ENCODE assay signal across 12 cellular contexts in genomic region chr1:192936313-192937018, GRCh38.
DNase-seq lines count a peak whose midpoint lies in the region; ATAC-seq and TF ChIP-seq lines count a peak whose summit lies in the region.
"Had no signal": no experiment of that assay in that cellular context is flagged by ENCODE, and none has a peak within 500 bp of the region (broad histone marks: within the 10 kb centered on the region; RNA-seq: fewer than 3 reads in every experiment).

No MANE protein-coding gene starts in this region.

- H3K9me3 ChIP-seq in spleen: no peaks in the 10 kb centered on the region
- H3K9me3 ChIP-seq: thyroid gland had no signal

- H3K36me3 ChIP-seq in spleen: no peaks in the 10 kb centered on the region
- H3K36me3 ChIP-seq: thyroid gland had no signal

- H3K27me3 ChIP-seq in spleen (replicated peaks in 1 of 7): no peaks in the 10 kb centered on the region
- H3K27me3 ChIP-seq: thyroid gland had no signal

- peaks cover 3% of the 10 kb centered on the region for H3K9me3 Mint-ChIP-seq in activated CD4-positive, alpha-beta T cell treated with anti-CD3 and anti-CD28 coated beads, Interleukin-2, amount 10 ng/mL, durations not matched to agents 24 days and 14 days
- H3K9me3 Mint-ChIP-seq in activated naive CD8-positive, alpha-beta T cell (ENCODE audit: low read depth): no peaks in the 10 kb centered on the region

- ATAC-seq in HG03342 (IDR thresholded peaks at IDR 0.05; ENCODE audit: unreplicated experiment): peak; percentile 47

- H3K4me3 ChIP-seq in spleen (peak overlapping the region in 1 of 8 donors; percentile 55), lower leg skin (ENCODE audit: low read depth, poor library complexity, severe bottlenecking) (no peak overlapping the region)
- H3K4me3 ChIP-seq: thyroid gland had no signal

- H3K4me1 ChIP-seq in spleen: peaks cover 0 to 17% (median 5%) of the 10 kb centered on the region in 6 donors
- H3K4me1 ChIP-seq: thyroid gland had no signal

- peak overlapping the region; percentile 23 for H3K4me3 Mint-ChIP-seq in activated CD4-positive, alpha-beta T cell treated with anti-CD3 and anti-CD28 coated beads, Interleukin-2, amount 10 ng/mL, durations not matched to agents 24 days and 14 days
- no peak overlapping the region for H3K4me3 Mint-ChIP-seq in activated naive CD8-positive, alpha-beta T cell

- DNase-seq in activated CD4-positive, alpha-beta T cell treated with anti-CD3 and anti-CD28 coated beads, Interleukin-2, amount 10 ng/mL, durations not matched to agents 24 days and 14 days: no peak
- no peak for DNase-seq in activated CD4-positive, alpha-beta T cell treated with anti-CD3 and anti-CD28 coated beads for 4 hours
- DNase-seq in spleen (no peak), NCI-H2227 treated with DMSO at 0.1 percent for 48 hours (lab: John Stamatoyannopoulos, UW) (no peak), epidermal melanocyte (ENCODE audit: insufficient read length, low spot score) (no peak), lower leg skin (ENCODE audit: low spot score in 2 of 2) (no peak)
- DNase-seq: occipital lobe; stimulated activated CD4-positive, alpha-beta T cell treated with anti-CD3 and anti-CD28 coated beads, Interleukin-2, amount 100 ng/mL, for 48 hours; thyroid gland had no signal

- peaks cover 28% of the 10 kb centered on the region for H3K4me1 Mint-ChIP-seq in activated CD4-positive, alpha-beta T cell treated with anti-CD3 and anti-CD28 coated beads, Interleukin-2, amount 10 ng/mL, durations not matched to agents 24 days and 14 days
- H3K4me1 Mint-ChIP-seq in activated naive CD8-positive, alpha-beta T cell (ENCODE audit: low read depth): peaks cover 15% of the 10 kb centered on the region

- intact Hi-C loops in activated CD4-positive, alpha-beta T cell treated with anti-CD3 and anti-CD28 coated beads, Interleukin-2, amount 10 ng/mL, durations not matched to agents 24 days and 14 days (cut with micrococcal nuclease): loop anchor here (1.0 to 10.0 kb wide), 9 partner anchors 16 to 420 kb away; partner anchors contain the start of genes CDC73, RGS2, RO60 and UCHL5
- intact Hi-C loops in spleen (cut with DNase I; ENCODE audit: low total_unique reads) (no loop called here), lower leg skin (cut with DNase I; ENCODE audit: low total_unique reads) (no loop called here)

- H3K36me3 Mint-ChIP-seq in activated CD4-positive, alpha-beta T cell treated with anti-CD3 and anti-CD28 coated beads, Interleukin-2, amount 10 ng/mL, durations not matched to agents 24 days and 14 days (ENCODE audit: low read depth): peaks cover 3% of the 10 kb centered on the region
- H3K36me3 Mint-ChIP-seq in activated naive CD8-positive, alpha-beta T cell: no peaks in the 10 kb centered on the region

- H3K27ac ChIP-seq in spleen: peak overlapping the region; percentile 9 to 91 (median 78)
- H3K27ac ChIP-seq: KMS-11, thyroid gland had no signal

- TF ChIP-seq CTCF in spleen (IDR thresholded peaks at IDR 0.05 in 8 of 11, conservative IDR thresholded peaks at IDR 0.05 in 3 of 11) (no peak), lower leg skin (IDR thresholded peaks at IDR 0.05) (no peak)

- 24 to 59% (median 44%) methylated on average over 1 of the region's 1 CpG for WGBS in spleen, 5 donors
- 91 to 92% methylated on average over 1 of the region's 1 CpG for WGBS in lower leg skin, 2 donors

- no peak for TF ChIP-seq POLR2A in spleen (IDR thresholded peaks at IDR 0.05)
- TF ChIP-seq POLR2A in lower leg skin (IDR thresholded peaks at IDR 0.05): no peak

- H3K27me3 Mint-ChIP-seq in activated CD4-positive, alpha-beta T cell treated with anti-CD3 and anti-CD28 coated beads, Interleukin-2, amount 10 ng/mL, durations not matched to agents 24 days and 14 days: no peaks in the 10 kb centered on the region
- no peaks in the 10 kb centered on the region for H3K27me3 Mint-ChIP-seq in activated naive CD8-positive, alpha-beta T cell

- peak overlapping the region; percentile 62 for H3K27ac Mint-ChIP-seq in activated CD4-positive, alpha-beta T cell treated with anti-CD3 and anti-CD28 coated beads, Interleukin-2, amount 10 ng/mL, durations not matched to agents 24 days and 14 days
- peak overlapping the region; percentile 42 for H3K27ac Mint-ChIP-seq in activated naive CD8-positive, alpha-beta T cell
